ENCODE assay signal across 14 cellular contexts in genomic region chr7:24135003-24135817, GRCh38.
DNase-seq lines count a peak whose midpoint lies in the region; ATAC-seq and TF ChIP-seq lines count a peak whose summit lies in the region.
"Had no signal": no experiment of that assay in that cellular context is flagged by ENCODE, and none has a peak within 500 bp of the region (broad histone marks: within the 10 kb centered on the region; RNA-seq: fewer than 3 reads in every experiment).

No MANE protein-coding gene starts in this region.

- H3K36me3 ChIP-seq in CD8-positive, alpha-beta T cell (ENCODE audit: insufficient read depth, low read length) = no peaks in the 10 kb centered on the region
- H3K36me3 ChIP-seq in effector memory CD4-positive, alpha-beta T cell (ENCODE audit: control insufficient read depth, insufficient read depth, low read length) = no peaks in the 10 kb centered on the region
- H3K36me3 ChIP-seq in stomach = no peaks in the 10 kb centered on the region

- TF ChIP-seq POLR2A in stomach (IDR thresholded peaks at IDR 0.05) = no peak

- H3K27me3 Mint-ChIP-seq in CD8-positive, alpha-beta T cell (ENCODE audit: low read depth) = peaks cover 2% of the 10 kb centered on the region

- H3K4me1 ChIP-seq in CD8-positive, alpha-beta T cell (ENCODE audit: insufficient read depth, low read length) = no peaks in the 10 kb centered on the region
- no peaks in the 10 kb centered on the region for H3K4me1 ChIP-seq in effector memory CD4-positive, alpha-beta T cell (ENCODE audit: control insufficient read depth, insufficient read depth, low read length, poor library complexity, severe bottlenecking)
- H3K4me1 ChIP-seq in stomach = peaks cover 0 to 5% (median 0%) of the 10 kb centered on the region in 4 donors

- CTCF ChIA-PET in CD8-positive, alpha-beta T cell (lab: Charles Lee) = no interaction called here

- 66 to 75% (median 71%) methylated on average over 4 of the region's 4 CpGs for WGBS in stomach, 5 donors

- no peaks in the 10 kb centered on the region for H3K27me3 ChIP-seq in CD8-positive, alpha-beta T cell (ENCODE audit: insufficient read depth, low read length)
- no peaks in the 10 kb centered on the region for H3K27me3 ChIP-seq in effector memory CD4-positive, alpha-beta T cell (replicated peaks; ENCODE audit: control insufficient read depth, insufficient read depth, low read length, poor library complexity, severe bottlenecking)
- no peaks in the 10 kb centered on the region for H3K27me3 ChIP-seq in stomach

- peak; percentile 62 for ATAC-seq in GM19043 (IDR thresholded peaks at IDR 0.05; ENCODE audit: low read depth, unreplicated experiment)
- peak; percentile 64 for ATAC-seq in HG02571 (IDR thresholded peaks at IDR 0.05; ENCODE audit: unreplicated experiment)
- ATAC-seq in HG03378 (IDR thresholded peaks at IDR 0.05; ENCODE audit: unreplicated experiment) = peak; percentile 85
- no peak for ATAC-seq in CD8-positive, alpha-beta T cell
- ATAC-seq: Right ventricle myocardium inferior had no signal

- intact Hi-C loops in CD8-positive, alpha-beta T cell (cut with DNase I, micrococcal nuclease) = no loop called here
- intact Hi-C loops in stomach (cut with DNase I; ENCODE audit: low total_unique reads) = no loop called here

- H3K4me1 Mint-ChIP-seq in CD8-positive, alpha-beta T cell (ENCODE audit: low read depth) = no peaks in the 10 kb centered on the region

- no peak overlapping the region for H3K4me3 Mint-ChIP-seq in CD8-positive, alpha-beta T cell

- TF ChIP-seq CTCF in GM10266 (IDR thresholded peaks at IDR 0.05; ENCODE audit: control insufficient read depth, insufficient read depth, low read depth, missing control alignments) (no peak), stomach (IDR thresholded peaks at IDR 0.05) (no peak)
- TF ChIP-seq CTCF in CD8-positive, alpha-beta T cell (IDR thresholded peaks at IDR 0.05) = no peak

- peak; percentile 10 for DNase-seq in GM10266 (ENCODE audit: extremely low spot score)
- no peak for DNase-seq in CD8-positive, alpha-beta T cell
- DNase-seq in NCI-H526 (lab: John Stamatoyannopoulos, UW) = no peak
- DNase-seq in effector memory CD4-positive, alpha-beta T cell = no peak
- DNase-seq in stomach = no peak
- DNase-seq: activated T-cell treated with anti-CD3 and anti-CD28 coated beads, Interleukin-2, amount 50 U/mL, for 48 hours; H7; Karpas-422; NCI-H446 had no signal

- no peak for TF ChIP-seq EP300 in stomach (IDR thresholded peaks at IDR 0.05)

- H3K9me3 ChIP-seq in CD8-positive, alpha-beta T cell (ENCODE audit: low read length) = no peaks in the 10 kb centered on the region
- no peaks in the 10 kb centered on the region for H3K9me3 ChIP-seq in effector memory CD4-positive, alpha-beta T cell (ENCODE audit: control insufficient read depth, low read length)
- H3K9me3 ChIP-seq in stomach = no peaks in the 10 kb centered on the region

- H3K27ac Mint-ChIP-seq in CD8-positive, alpha-beta T cell = no peak overlapping the region

- no peaks in the 10 kb centered on the region for H3K9me3 Mint-ChIP-seq in CD8-positive, alpha-beta T cell

- no peak overlapping the region for H3K4me3 ChIP-seq in CD8-positive, alpha-beta T cell (ENCODE audit: low read depth, low read length)
- H3K4me3 ChIP-seq in effector memory CD4-positive, alpha-beta T cell (ENCODE audit: insufficient read depth, low read depth, low read length, poor library complexity, severe bottlenecking) = no peak overlapping the region
- no peak overlapping the region for H3K4me3 ChIP-seq in stomach

- POLR2A ChIA-PET in CD8-positive, alpha-beta T cell (lab: Charles Lee) = no interaction called here

- H3K36me3 Mint-ChIP-seq in CD8-positive, alpha-beta T cell = no peaks in the 10 kb centered on the region

- no peak overlapping the region for H3K27ac ChIP-seq in CD8-positive, alpha-beta T cell (ENCODE audit: low read depth, low read length)
- H3K27ac ChIP-seq in effector memory CD4-positive, alpha-beta T cell (ENCODE audit: insufficient read depth, low read length, poor library complexity, severe bottlenecking) = no peak overlapping the region
- no peak overlapping the region for H3K27ac ChIP-seq in stomach
- H3K27ac ChIP-seq: VCaP had no signal
